Comparison of ENCODE assay signal across 8 cellular contexts in genomic region chr16:47037746-47038458, GRCh38.
A peak's percentile ranks its signal among the peaks of the same experiment; 100 is the strongest.
DNase-seq lines count a peak whose midpoint lies in the region; ATAC-seq and TF ChIP-seq lines count a peak whose summit lies in the region.

No MANE protein-coding gene starts in this region.

- peak overlapping the region; percentile 67 for H3K9ac ChIP-seq in HUES64 (ENCODE audit: low read depth, low read length)

- H3K4me2 ChIP-seq in osteoblast (ENCODE audit: insufficient read depth, low read length) = peak overlapping the region; percentile 83

- no peaks in the 10 kb centered on the region for H3K79me2 ChIP-seq in osteoblast (ENCODE audit: insufficient read depth, low read length)

- peak overlapping the region; percentile 92 for H2AFZ ChIP-seq in osteoblast (ENCODE audit: low read length)

- H3K4me1 ChIP-seq in HUES64 (ENCODE audit: insufficient read depth, low read length) (no peaks in the 10 kb centered on the region), osteoblast (ENCODE audit: insufficient read depth, low read length) (peaks cover 5% of the 10 kb centered on the region), testis (no peaks in the 10 kb centered on the region)

- no peak overlapping the region for H3K27ac ChIP-seq in HUES64 (ENCODE audit: low read depth, low read length)
- peak overlapping the region; percentile 12 for H3K27ac ChIP-seq in osteoblast (ENCODE audit: low read depth, low read length)
- H3K27ac ChIP-seq in testis = peak overlapping the region; percentile 40 to 79

- H3K9me3 ChIP-seq in HUES64 (ENCODE audit: insufficient read depth, low read depth, low read length) (no peaks in the 10 kb centered on the region), osteoblast (ENCODE audit: low read depth, low read length) (no peaks in the 10 kb centered on the region), testis (no peaks in the 10 kb centered on the region)

- TF ChIP-seq POLR2A in Raji (IDR thresholded peaks at IDR 0.05; ENCODE audit: insufficient read depth, low read depth, low read length) (0 out of 2 replicates have a peak, but pooled peaks have one; percentile 29), testis (IDR thresholded peaks at IDR 0.05) (no peak)

- DNase-seq in EL = peak; percentile 82
- DNase-seq in activated gamma-delta T cell treated with anti-CD3 and anti-CD28 coated beads, Interleukin-2, amount 50 U/mL, for 16 hours (ENCODE audit: low read depth) = peak; percentile 87
- peak; percentile 63 for DNase-seq in globus pallidus (ENCODE audit: low spot score)
- DNase-seq in osteoblast (ENCODE audit: insufficient read length, low spot score, missing footprints) = peak; percentile 99
- DNase-seq in testis = peak; percentile 93

- H3K4me3 ChIP-seq in HUES64 (ENCODE audit: low read length) = peak overlapping the region; percentile 76
- peak overlapping the region; percentile 79 for H3K4me3 ChIP-seq in osteoblast (ENCODE audit: insufficient read depth, low read length)
- peak overlapping the region; percentile 66 to 67 for H3K4me3 ChIP-seq in testis

- intact Hi-C loops in testis (cut with DNase I; ENCODE audit: low total_unique reads) = loop anchor here (10.0 kb wide), 1 partner anchor 1127 kb away; no protein-coding TSS in a partner anchor

- H3K27me3 ChIP-seq in HUES64 (ENCODE audit: insufficient read depth, low read length) (peaks cover 18% of the 10 kb centered on the region), osteoblast (ENCODE audit: insufficient read depth, low read length) (peaks cover 2% of the 10 kb centered on the region), testis (no peaks in the 10 kb centered on the region)

- ATAC-seq in GM21528 (IDR thresholded peaks at IDR 0.05; ENCODE audit: low FRiP score, unreplicated experiment) = peak; percentile 91

- no peaks in the 10 kb centered on the region for H3K36me3 ChIP-seq in HUES64 (ENCODE audit: insufficient read depth, low read length)
- H3K36me3 ChIP-seq in osteoblast (ENCODE audit: insufficient read depth, low read length) = no peaks in the 10 kb centered on the region
- H3K36me3 ChIP-seq in testis (ENCODE audit: low read depth, missing control alignments) = no peaks in the 10 kb centered on the region

- TF ChIP-seq CTCF in osteoblast (IDR thresholded peaks at IDR 0.05; ENCODE audit: extremely low read depth, low read depth, low read length) (peak; percentile 69), testis (IDR thresholded peaks at IDR 0.05) (peak; percentile 80 to 93 (median 85))

- WGBS in HUES64 = 7% methylated on average over 67 of the region's 67 CpGs
- 4 to 18% methylated on average over 9 to 61 of the region's 67 CpGs for WGBS in testis, 2 donors

- H4K20me1 ChIP-seq in osteoblast (ENCODE audit: insufficient read depth, low read length) = no peaks in the 10 kb centered on the region
